Comparison of ENCODE assay signal across 33 cellular contexts in genomic region chr6:169155481-169155880, GRCh38.
"Had no signal": no experiment of that assay in that cellular context is flagged by ENCODE, and none has a peak within 500 bp of the region (broad histone marks: within the 10 kb centered on the region; RNA-seq: fewer than 3 reads in every experiment).

No MANE protein-coding gene starts in this region.

- H3K4me1 ChIP-seq: colonic mucosa had no signal

- H3K36me3 Mint-ChIP-seq: activated naive CD8-positive, alpha-beta T cell; brain; mesothelial cell of epicardium; stimulated activated memory B cell treated with anti-CD40 and anti-IgM and Interleukin-4, amounts not matched to agents 10 μg/mL and 1 μg/mL and 100 μg/mL, for 72 hours had no signal

- H3K79me2 ChIP-seq: hepatocyte had no signal

- H3K4me3 ChIP-seq: ascending aorta, cardiac muscle cell, colonic mucosa, gastroesophageal sphincter, hepatocyte, sigmoid colon, tibial artery had no signal

- H3K27ac ChIP-seq: ascending aorta, cardiac muscle cell, colonic mucosa, gastroesophageal sphincter, hepatocyte, sigmoid colon, tibial artery had no signal

- H3K27me3 ChIP-seq: ascending aorta, cardiac muscle cell, colonic mucosa, gastroesophageal sphincter, hepatocyte, sigmoid colon, tibial artery had no signal

- H2AFZ ChIP-seq: hepatocyte had no signal

- H3K4me3 Mint-ChIP-seq: activated CD4-positive, alpha-beta memory T cell treated with anti-CD3 and anti-CD28 coated beads, Interleukin-2, amount 10 ng/mL, durations not matched to agents 7 days and 5 days; activated CD4-positive, alpha-beta T cell treated with anti-CD3 and anti-CD28 coated beads, Interleukin-2, amount 10 ng/mL, durations not matched to agents 24 days and 14 days; activated naive CD8-positive, alpha-beta T cell; brain; mesothelial cell of epicardium; naive B cell; neural crest cell; stimulated activated memory B cell treated with anti-CD40 and anti-IgM and Interleukin-4, amounts not matched to agents 10 μg/mL and 1 μg/mL and 100 μg/mL, for 72 hours; stimulated activated naive CD8-positive, alpha-beta T cell treated with anti-CD3 and anti-CD28 coated beads, Interleukin-15, amount 100 ng/mL, for 72 hours had no signal

- DNase-seq: activated CD4-positive, alpha-beta memory T cell treated with anti-CD3 and anti-CD28 coated beads, Interleukin-2, amount 10 ng/mL, durations not matched to agents 7 days and 5 days; activated CD4-positive, alpha-beta T cell treated with anti-CD3 and anti-CD28 coated beads, Interleukin-2, amount 10 ng/mL, durations not matched to agents 24 days and 14 days; activated CD4-positive, CD25-positive, alpha-beta regulatory T cell treated with anti-CD3 and anti-CD28 coated beads, Interleukin-2, amount 50 U/mL, for 72 hours; activated effector memory CD4-positive, alpha-beta T cell treated with Interleukin-2 at 50 U/mL for 16 hours; activated naive CD4-positive, alpha-beta T cell treated with Interleukin-2 at 50 U/mL for 16 hours; cerebellar nuclear complex; colonic mucosa; effector CD8-positive, alpha-beta T cell; islet precursor cell; left cardiac atrium; left ventricle myocardium superior; mammary epithelial cell; naive B cell; occipital lobe; sigmoid colon; small intestine; stimulated activated CD4-positive, alpha-beta T cell treated with anti-CD3 and anti-CD28 coated beads, Interleukin-1b, Interleukin-23, amount 100 ng/mL, for 48 hours; stimulated activated CD4-positive, alpha-beta T cell treated with anti-CD3 and anti-CD28 coated beads, Interleukin-4, amount 100 ng/mL, for 4 hours; stimulated activated CD8-positive, alpha-beta memory T cell treated with anti-CD3 and anti-CD28 coated beads, Interleukin-4, amount 100 ng/mL, for 48 hours; stimulated activated naive CD8-positive, alpha-beta T cell treated with anti-CD3 and anti-CD28 coated beads, Interleukin-15, amount 100 ng/mL, for 72 hours; T-helper 2 cell had no signal

- H3K9me3 Mint-ChIP-seq: activated CD4-positive, alpha-beta memory T cell treated with anti-CD3 and anti-CD28 coated beads, Interleukin-2, amount 10 ng/mL, durations not matched to agents 7 days and 5 days; activated CD4-positive, alpha-beta T cell treated with anti-CD3 and anti-CD28 coated beads, Interleukin-2, amount 10 ng/mL, durations not matched to agents 24 days and 14 days had no signal

- ATAC-seq: left cardiac atrium; left ventricle myocardium superior; stimulated activated memory B cell treated with anti-CD40 and anti-IgM and Interleukin-4, amounts not matched to agents 10 μg/mL and 1 μg/mL and 100 μg/mL, for 72 hours; stimulated activated naive CD8-positive, alpha-beta T cell treated with anti-CD3 and anti-CD28 coated beads, Interleukin-15, amount 100 ng/mL, for 72 hours had no signal

- H3K36me3 ChIP-seq: ascending aorta, cardiac muscle cell, colonic mucosa, gastroesophageal sphincter, sigmoid colon, tibial artery had no signal

- H3K9me3 ChIP-seq: colonic mucosa had no signal

- H3K4me1 Mint-ChIP-seq: activated CD4-positive, alpha-beta memory T cell treated with anti-CD3 and anti-CD28 coated beads, Interleukin-2, amount 10 ng/mL, durations not matched to agents 7 days and 5 days; activated CD4-positive, alpha-beta T cell treated with anti-CD3 and anti-CD28 coated beads, Interleukin-2, amount 10 ng/mL, durations not matched to agents 24 days and 14 days; naive B cell; stimulated activated memory B cell treated with anti-CD40 and anti-IgM and Interleukin-4, amounts not matched to agents 10 μg/mL and 1 μg/mL and 100 μg/mL, for 72 hours; stimulated activated naive CD8-positive, alpha-beta T cell treated with anti-CD3 and anti-CD28 coated beads, Interleukin-15, amount 100 ng/mL, for 72 hours had no signal

- FAIRE-seq: endometrium, small intestine had no signal

- H3K27ac Mint-ChIP-seq: activated CD4-positive, alpha-beta memory T cell treated with anti-CD3 and anti-CD28 coated beads, Interleukin-2, amount 10 ng/mL, durations not matched to agents 7 days and 5 days; activated CD4-positive, alpha-beta T cell treated with anti-CD3 and anti-CD28 coated beads, Interleukin-2, amount 10 ng/mL, durations not matched to agents 24 days and 14 days; activated naive CD8-positive, alpha-beta T cell; mesothelial cell of epicardium; progenitor cell of endocrine pancreas; stimulated activated memory B cell treated with anti-CD40 and anti-IgM and Interleukin-4, amounts not matched to agents 10 μg/mL and 1 μg/mL and 100 μg/mL, for 72 hours had no signal

- H3K4me2 ChIP-seq: hepatocyte had no signal

- H3K27me3 Mint-ChIP-seq: activated CD4-positive, alpha-beta memory T cell treated with anti-CD3 and anti-CD28 coated beads, Interleukin-2, amount 10 ng/mL, durations not matched to agents 7 days and 5 days; activated CD4-positive, alpha-beta T cell treated with anti-CD3 and anti-CD28 coated beads, Interleukin-2, amount 10 ng/mL, durations not matched to agents 24 days and 14 days; brain had no signal
